In the genomic region with DNA sequence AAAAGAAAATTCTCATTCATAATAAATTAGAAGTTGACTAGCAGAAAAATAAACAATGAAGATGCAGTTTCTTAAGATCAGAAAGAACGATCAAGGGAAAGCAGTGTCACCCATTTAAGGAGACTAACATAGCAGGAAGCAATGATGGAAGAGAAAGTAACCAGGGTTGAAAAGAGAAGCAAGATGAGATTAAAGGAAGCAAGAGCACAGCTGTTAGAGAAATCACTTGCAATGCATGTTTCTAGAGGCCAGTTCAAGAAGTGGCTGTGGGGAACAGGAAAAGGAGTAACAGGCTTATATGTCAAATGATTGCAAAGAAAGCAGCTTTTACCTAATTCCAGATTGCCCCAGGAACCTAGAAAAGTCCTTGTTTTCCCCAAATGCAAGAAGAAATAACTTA, we compare ENCODE assay signal across 24 cellular contexts. TPM values are rescaled to one million over a fixed set of nuclear protein-coding genes. Genes with fewer than 3 reads are reported as not detected.
"Had no signal": no experiment of that assay in that cellular context is flagged by ENCODE, and none has a peak within 500 bp of the region (broad histone marks: within the 10 kb centered on the region; RNA-seq: fewer than 3 reads in every experiment).

No MANE protein-coding gene starts in this region.

- H3K27me3 ChIP-seq: dorsolateral prefrontal cortex, gastrocnemius medialis, ovary, stomach, thyroid gland, upper lobe of left lung had no signal

- FAIRE-seq: bronchial epithelial cell, kidney had no signal

- ATAC-seq: activated CD4-positive, alpha-beta T cell treated with anti-CD3 and anti-CD28 coated beads for 36 hours; gastrocnemius medialis; left colon; naive thymus-derived CD4-positive, alpha-beta T cell; psoas muscle; stimulated activated naive B cell treated with anti-CD40 and anti-IgM and Interleukin-4, amounts not matched to agents 10 μg/mL and 1 μg/mL and 100 μg/mL, for 72 hours had no signal

- H3K36me3 ChIP-seq: gastrocnemius medialis, ovary, stomach, thyroid gland, upper lobe of left lung had no signal

- H3K27ac ChIP-seq: coronary artery, dorsolateral prefrontal cortex, gastrocnemius medialis, ovary, psoas muscle, stomach, thyroid gland, upper lobe of left lung had no signal

- H3K4me3 ChIP-seq: coronary artery, dorsolateral prefrontal cortex, gastrocnemius medialis, ovary, psoas muscle, stomach, thyroid gland, upper lobe of left lung had no signal

- DNase-seq: activated CD4-positive, alpha-beta T cell treated with anti-CD3 and anti-CD28 coated beads for 36 hours; activated CD4-positive, CD25-positive, alpha-beta regulatory T cell; activated effector memory CD4-positive, alpha-beta T cell treated with Interleukin-2 at 50 U/mL for 16 hours; activated naive CD4-positive, alpha-beta T cell treated with Interleukin-2 at 50 U/mL for 16 hours; anterior cingulate cortex; dorsolateral prefrontal cortex; effector memory CD4-positive, alpha-beta T cell; gastrocnemius medialis; head of caudate nucleus; kidney; left colon; mammary epithelial cell; ovary; psoas muscle; stimulated activated CD4-positive, alpha-beta T cell treated with anti-CD3 and anti-CD28 coated beads, Interleukin-15, amount 100 ng/mL, for 24 hours; stimulated activated CD4-positive, alpha-beta T cell treated with anti-CD3 and anti-CD28 coated beads, Interleukin-2, amount 100 ng/mL, for 24 hours; stimulated activated naive B cell treated with anti-CD40 and anti-IgM and Interleukin-4, amounts not matched to agents 10 μg/mL and 1 μg/mL and 100 μg/mL, for 72 hours; stomach; thyroid gland; upper lobe of left lung had no signal

- H3K4me1 ChIP-seq: gastrocnemius medialis, psoas muscle, stomach, thyroid gland, upper lobe of left lung had no signal

- H3K9me3 ChIP-seq: gastrocnemius medialis, ovary, psoas muscle, thyroid gland, upper lobe of left lung had no signal

RNA-seq across cellular contexts. Expression of a gene that starts 46.8 kb away (rescaled TPM):
- total RNA-seq: T-helper 2 cell treated with Interferon-gamma antibody and Interleukin-4, amounts not matched to agents 100 ng/mL and 5 ng/mL, for 36 hours had no signal
